ENCODE assay signal across 18 cellular contexts in genomic region chr13:58655086-58655485, GRCh38.
"Had no signal": no experiment of that assay in that cellular context is flagged by ENCODE, and none has a peak within 500 bp of the region (broad histone marks: within the 10 kb centered on the region; RNA-seq: fewer than 3 reads in every experiment).

No MANE protein-coding gene starts in this region.

- H3K27ac ChIP-seq: coronary artery, gastroesophageal sphincter, spleen, VCaP had no signal

- H3K36me3 ChIP-seq: gastroesophageal sphincter, spleen had no signal

- ATAC-seq: activated T-helper 17 cell treated with anti-CD3 and anti-CD28 coated beads, Interleukin-2, amount 50 U/mL, for 72 hours; gastroesophageal sphincter; left lobe of liver; mucosa of descending colon; natural killer cell; right cardiac atrium; stimulated activated naive B cell treated with anti-CD40 and anti-IgM and Interleukin-4, amounts not matched to agents 10 μg/mL and 1 μg/mL and 100 μg/mL, for 72 hours had no signal

- H3K9me3 ChIP-seq: gastroesophageal sphincter, spleen had no signal

- DNase-seq: activated CD4-positive, alpha-beta memory T cell treated with anti-CD3 and anti-CD28 coated beads for 36 hours; activated CD8-positive, alpha-beta memory T cell treated with anti-CD3 and anti-CD28 coated beads, Interleukin-2, amount 50 U/mL, for 48 hours; activated naive CD4-positive, alpha-beta T cell treated with anti-CD3 and anti-CD28 coated beads for 36 hours; caudate nucleus; effector CD8-positive, alpha-beta T cell; islet precursor cell; mucosa of descending colon; natural killer cell; right cardiac atrium; spleen; stimulated activated CD4-positive, alpha-beta T cell treated with anti-CD3 and anti-CD28 coated beads, Interleukin-1b, Interleukin-23, amount 100 ng/mL, for 48 hours; stimulated activated naive B cell treated with anti-CD40 and anti-IgM and Interleukin-4, amounts not matched to agents 10 μg/mL and 1 μg/mL and 100 μg/mL, for 72 hours; trophoblast cell had no signal

- H3K27me3 ChIP-seq: gastroesophageal sphincter, spleen had no signal

- H3K4me3 ChIP-seq: coronary artery, gastroesophageal sphincter, mucosa of descending colon, spleen had no signal

- H3K4me1 ChIP-seq: gastroesophageal sphincter, spleen had no signal
